In the genomic region with DNA sequence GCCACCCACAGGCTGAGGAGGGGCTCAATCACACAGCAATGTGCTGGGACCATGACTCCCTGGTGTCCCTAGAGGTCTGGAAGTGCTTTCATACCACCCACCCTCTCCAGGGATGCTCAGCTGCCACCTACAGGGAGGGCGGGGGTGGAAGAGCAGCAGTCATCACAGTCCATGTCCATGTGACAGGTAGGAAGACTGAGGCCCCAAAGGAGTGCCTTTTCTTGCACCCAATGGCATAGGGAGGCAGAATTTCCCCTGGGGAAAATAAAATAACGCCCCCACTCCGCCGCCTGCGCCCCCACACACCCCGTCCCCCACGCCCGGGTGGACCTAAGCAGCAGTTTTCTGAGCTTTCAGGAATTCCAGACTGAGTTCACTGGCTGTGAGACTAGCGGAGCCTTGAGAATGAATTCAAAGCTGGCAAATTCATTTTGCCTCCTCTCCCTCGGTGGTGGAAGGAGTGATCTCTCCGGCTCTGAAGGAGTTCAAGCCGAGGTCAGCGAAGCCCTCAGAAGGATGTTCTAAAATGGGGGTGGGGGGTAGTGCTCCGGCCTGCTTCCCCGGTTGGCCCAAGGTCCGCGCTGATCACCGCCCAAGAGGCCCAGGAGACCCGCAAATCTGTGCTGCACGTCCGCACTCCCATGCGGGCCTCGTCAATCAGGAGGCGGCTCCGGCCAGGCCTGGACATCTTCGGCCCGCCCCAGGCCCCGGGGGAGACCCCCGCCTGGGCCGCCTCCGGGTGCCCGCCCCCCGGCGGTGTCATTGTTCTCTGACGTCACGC, we compare ENCODE assay signal across 8 cellular contexts. TPM values are rescaled to one million over a fixed set of nuclear protein-coding genes. Genes with fewer than 3 reads are reported as not detected.
DNase-seq lines count a peak whose midpoint lies in the region; TF ChIP-seq lines count a peak whose summit lies in the region.

No MANE protein-coding gene starts in this region.

- peaks cover 47% of the 10 kb centered on the region for H3K4me1 Mint-ChIP-seq in brain

- peaks cover 10% of the 10 kb centered on the region for H3K27me3 Mint-ChIP-seq in brain

- H3K27ac ChIP-seq in 22Rv1 (peak overlapping the region; percentile 97), substantia nigra (ENCODE audit: low read depth, low read length, poor library complexity, severe bottlenecking) (peak overlapping the region; percentile 76)

- peak; percentile 59 for DNase-seq in EH (ENCODE audit: low read depth)
- DNase-seq in NCI-H526 (lab: John Stamatoyannopoulos, UW) = peak; percentile 61 to 80
- DNase-seq in kidney glomerular epithelial cell (lab: John Stamatoyannopoulos, UW) = peak; percentile 49
- DNase-seq in substantia nigra (lab: John Stamatoyannopoulos, UW) = peak in 7 of 49 donors; percentile 26 to 69 (median 43)
- DNase-seq in glomerular visceral epithelial cell (ENCODE audit: extremely low spot score) = no peak
- no peak for DNase-seq in NOMO-1 (lab: John Stamatoyannopoulos, UW; ENCODE audit: unreplicated experiment in 2 of 2)

- H3K4me3 Mint-ChIP-seq in brain = peak overlapping the region; percentile 83 to 87 (median 86)

- TF ChIP-seq CTCF in 22Rv1 (IDR thresholded peaks at IDR 0.05) (peak; percentile 39; the same call in 1 of the 2 replicates), brain (conservative IDR thresholded peaks at IDR 0.05) (peak in 1 of 2 experiments; percentile 15)

- no peaks in the 10 kb centered on the region for H3K36me3 Mint-ChIP-seq in brain

- H3K9me3 Mint-ChIP-seq in brain = no peaks in the 10 kb centered on the region

- peak overlapping the region; percentile 71 to 96 (median 94) for H3K27ac Mint-ChIP-seq in brain

RNA-seq across cellular contexts. Expression of gene ZMIZ1, which starts 2.1 kb away (rescaled TPM):
- 90.5 TPM for polyA plus RNA-seq in brain (ENCODE audit: insufficient read depth, low read depth, low replicate concordance)

Comparison
In these comparisons a context has a peak if more than half of its experiments do, and no peak if none do; other contexts are left out.
1. DNase-seq: peak in EH (single experiment), NCI-H526 (2 of 2) and kidney glomerular epithelial cell (single experiment); none in glomerular visceral epithelial cell (single experiment) and NOMO-1 (0 of 2).